ENCODE assay signal across 25 cellular contexts in the genomic region with DNA sequence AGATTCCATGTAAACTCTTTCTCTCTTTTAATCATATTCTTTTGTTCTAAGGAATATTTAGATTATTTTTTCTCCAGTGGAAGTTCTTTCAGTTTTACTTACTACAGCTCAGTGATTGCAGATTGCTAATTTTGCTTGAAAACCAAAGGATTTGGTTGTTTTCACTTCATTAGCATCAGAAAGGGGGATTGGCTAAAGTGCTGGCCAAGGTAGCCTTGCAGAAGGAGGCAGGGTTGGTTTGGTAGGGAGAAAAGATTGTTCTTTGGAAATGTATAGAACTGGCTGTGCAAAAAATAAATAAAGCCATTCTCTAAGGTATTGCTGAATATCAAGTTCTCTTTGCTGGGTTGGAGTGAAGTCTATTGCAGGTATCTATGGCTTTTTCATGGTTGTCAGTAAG.
"Had no signal": no experiment of that assay in that cellular context is flagged by ENCODE, and none has a peak within 500 bp of the region (broad histone marks: within the 10 kb centered on the region; RNA-seq: fewer than 3 reads in every experiment).

No MANE protein-coding gene starts in this region.

- H3K9ac ChIP-seq: SK-N-SH had no signal

- DNase-seq: IMR-90, Karpas-422, KG1, MG63, NCI-H1092, NCI-H1105 treated with DMSO at 0.1 percent for 48 hours, NCI-H1417 treated with DMSO at 0.1 percent for 48 hours, NCI-H146, NCI-H1694 treated with DMSO at 0.1 percent for 48 hours, NCI-H1930, NCI-H2081, NCI-H2107, NCI-H226, NCI-H446, NCI-H510A, NCI-H524 treated with DMSO at 0.1 percent for 48 hours, NCI-H774, PC-3, SHP77, SK-N-SH, SW 1271 had no signal

- H3K27me3 ChIP-seq: MG63 had no signal

- H3K4me2 ChIP-seq: SK-N-SH had no signal

- H3K4me3 ChIP-seq: MG63 had no signal

- H3K9me3 ChIP-seq: MG63, SK-N-SH had no signal

- ATAC-seq: HepG2, Panc1, PC-3 had no signal

- H3K9me2 ChIP-seq: SK-N-SH had no signal

- H3K36me3 ChIP-seq: MG63 had no signal

- H3K27ac ChIP-seq: HL-60, RWPE1 had no signal
